In genomic region chr9:92709240-92709639, GRCh38 we compare ENCODE assay signal across 16 cellular contexts.
"Had no signal": no experiment of that assay in that cellular context is flagged by ENCODE, and none has a peak within 500 bp of the region (broad histone marks: within the 10 kb centered on the region; RNA-seq: fewer than 3 reads in every experiment).

No MANE protein-coding gene starts in this region.

- H3K27me3 ChIP-seq: ascending aorta, cardiac muscle cell, tibial artery, uterus had no signal

- ATAC-seq: left ventricle myocardium superior; naive thymus-derived CD8-positive, alpha-beta T cell; stimulated activated naive B cell treated with anti-CD40 and anti-IgM and Interleukin-4, amounts not matched to agents 10 μg/mL and 1 μg/mL and 100 μg/mL, for 72 hours; WTC11 had no signal

- H3K27ac ChIP-seq: ascending aorta, cardiac muscle cell, parathyroid adenoma, tibial artery, uterus had no signal

- H3K36me3 ChIP-seq: uterus had no signal

- DNase-seq: activated CD4-positive, alpha-beta T cell treated with anti-CD3 and anti-CD28 coated beads, Interleukin-2, amount 10 ng/mL, durations not matched to agents 7 days and 5 days; activated naive CD4-positive, alpha-beta T cell; activated naive CD8-positive, alpha-beta T cell treated with anti-CD3 and anti-CD28 coated beads, Interleukin-2, amount 10 ng/mL, durations not matched to agents 7 days and 5 days; kidney glomerular epithelial cell; left ventricle myocardium superior; mesenchymal stem cell; naive thymus-derived CD8-positive, alpha-beta T cell; stimulated activated CD4-positive, alpha-beta T cell treated with anti-CD3 and anti-CD28 coated beads, Interleukin-2, amount 100 ng/mL, for 48 hours; stimulated activated naive B cell treated with anti-CD40 and anti-IgM and Interleukin-4, amounts not matched to agents 10 μg/mL and 1 μg/mL and 100 μg/mL, for 72 hours; SW 1271; tibial artery; uterus had no signal

- H3K9me3 ChIP-seq: ascending aorta, tibial artery, uterus had no signal

- H3K4me1 ChIP-seq: ascending aorta, parathyroid adenoma, tibial artery, uterus had no signal

- H3K4me3 ChIP-seq: ascending aorta, cardiac muscle cell, tibial artery, uterus had no signal
